Comparison of ENCODE assay signal across 22 cellular contexts in genomic region chr11:5674391-5674790, GRCh38.
"Had no signal": no experiment of that assay in that cellular context is flagged by ENCODE, and none has a peak within 500 bp of the region (broad histone marks: within the 10 kb centered on the region; RNA-seq: fewer than 3 reads in every experiment).

No MANE protein-coding gene starts in this region.

- ATAC-seq: esophagus mucosa, gastroesophageal sphincter, left lobe of liver, natural killer cell, pancreas, upper lobe of right lung had no signal

- H3K4me2 ChIP-seq: neural progenitor cell had no signal

- H3K4me1 Mint-ChIP-seq: mesothelial cell of epicardium, neural progenitor cell had no signal

- H3K9me3 Mint-ChIP-seq: natural killer cell had no signal

- H3K9ac ChIP-seq: neural progenitor cell had no signal

- H3K27ac ChIP-seq: coronary artery, dorsolateral prefrontal cortex, gastroesophageal sphincter, neural progenitor cell, pancreas, tibial artery, upper lobe of right lung, vagina had no signal

- H3K27me3 ChIP-seq: dorsolateral prefrontal cortex, gastroesophageal sphincter, neural progenitor cell, pancreas, tibial artery, upper lobe of right lung, vagina had no signal

- H3K27me3 Mint-ChIP-seq: progenitor cell of endocrine pancreas had no signal

- H3K4me3 Mint-ChIP-seq: mesothelial cell of epicardium, natural killer cell, neural progenitor cell had no signal

- H3K27ac Mint-ChIP-seq: mesothelial cell of epicardium, neural progenitor cell, progenitor cell of endocrine pancreas had no signal

- H2AFZ ChIP-seq: neural progenitor cell had no signal

- DNase-seq: dorsolateral prefrontal cortex; effector CD8-positive, alpha-beta T cell; glutamatergic neuron; islet precursor cell; mammary epithelial cell; natural killer cell; nucleus accumbens; pancreas; right cardiac atrium; small intestine; stimulated activated CD4-positive, alpha-beta T cell treated with anti-CD3 and anti-CD28 coated beads, Interleukin-12 subunit alpha, Interleukin-12 subunit beta, amount 100 ng/mL, for 4 hours; stimulated activated naive CD4-positive, alpha-beta T cell; tibial artery; upper lobe of right lung had no signal

- H3K9me3 ChIP-seq: gastroesophageal sphincter, pancreas, tibial artery, upper lobe of right lung, vagina had no signal

- H3K4me1 ChIP-seq: gastroesophageal sphincter, neural progenitor cell, pancreas, tibial artery, upper lobe of right lung, vagina had no signal

- H3K4me3 ChIP-seq: coronary artery, dorsolateral prefrontal cortex, gastroesophageal sphincter, neural progenitor cell, pancreas, tibial artery, upper lobe of right lung, vagina had no signal
